Comparison of ENCODE assay signal across 1 cellular context in the genomic region with DNA sequence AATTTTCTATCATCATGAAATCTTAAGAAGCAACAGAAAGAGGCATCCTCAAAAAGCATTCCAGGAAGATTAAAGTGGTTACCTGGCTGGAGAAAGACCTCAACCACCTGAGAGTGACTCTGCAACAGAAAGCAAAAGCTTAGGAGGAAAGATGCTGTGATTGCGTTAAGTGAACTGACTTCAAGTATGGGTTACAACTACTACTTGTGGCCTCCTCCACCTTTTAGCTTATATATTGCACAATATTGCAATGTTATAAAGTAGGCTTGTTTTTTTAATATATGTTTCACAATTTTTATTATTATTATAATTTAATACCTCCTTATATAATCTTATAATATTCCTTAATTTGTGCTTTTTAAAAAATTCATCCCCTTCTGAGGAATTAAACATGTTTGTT.
TF ChIP-seq lines count a peak whose summit lies in the region.

No MANE protein-coding gene starts in this region.

TF ChIP-seq in GM23338, 12 proteins besides CTCF, POLR2A, EP300 and RAD21:
- TF ChIP-seq, protein P1, sequence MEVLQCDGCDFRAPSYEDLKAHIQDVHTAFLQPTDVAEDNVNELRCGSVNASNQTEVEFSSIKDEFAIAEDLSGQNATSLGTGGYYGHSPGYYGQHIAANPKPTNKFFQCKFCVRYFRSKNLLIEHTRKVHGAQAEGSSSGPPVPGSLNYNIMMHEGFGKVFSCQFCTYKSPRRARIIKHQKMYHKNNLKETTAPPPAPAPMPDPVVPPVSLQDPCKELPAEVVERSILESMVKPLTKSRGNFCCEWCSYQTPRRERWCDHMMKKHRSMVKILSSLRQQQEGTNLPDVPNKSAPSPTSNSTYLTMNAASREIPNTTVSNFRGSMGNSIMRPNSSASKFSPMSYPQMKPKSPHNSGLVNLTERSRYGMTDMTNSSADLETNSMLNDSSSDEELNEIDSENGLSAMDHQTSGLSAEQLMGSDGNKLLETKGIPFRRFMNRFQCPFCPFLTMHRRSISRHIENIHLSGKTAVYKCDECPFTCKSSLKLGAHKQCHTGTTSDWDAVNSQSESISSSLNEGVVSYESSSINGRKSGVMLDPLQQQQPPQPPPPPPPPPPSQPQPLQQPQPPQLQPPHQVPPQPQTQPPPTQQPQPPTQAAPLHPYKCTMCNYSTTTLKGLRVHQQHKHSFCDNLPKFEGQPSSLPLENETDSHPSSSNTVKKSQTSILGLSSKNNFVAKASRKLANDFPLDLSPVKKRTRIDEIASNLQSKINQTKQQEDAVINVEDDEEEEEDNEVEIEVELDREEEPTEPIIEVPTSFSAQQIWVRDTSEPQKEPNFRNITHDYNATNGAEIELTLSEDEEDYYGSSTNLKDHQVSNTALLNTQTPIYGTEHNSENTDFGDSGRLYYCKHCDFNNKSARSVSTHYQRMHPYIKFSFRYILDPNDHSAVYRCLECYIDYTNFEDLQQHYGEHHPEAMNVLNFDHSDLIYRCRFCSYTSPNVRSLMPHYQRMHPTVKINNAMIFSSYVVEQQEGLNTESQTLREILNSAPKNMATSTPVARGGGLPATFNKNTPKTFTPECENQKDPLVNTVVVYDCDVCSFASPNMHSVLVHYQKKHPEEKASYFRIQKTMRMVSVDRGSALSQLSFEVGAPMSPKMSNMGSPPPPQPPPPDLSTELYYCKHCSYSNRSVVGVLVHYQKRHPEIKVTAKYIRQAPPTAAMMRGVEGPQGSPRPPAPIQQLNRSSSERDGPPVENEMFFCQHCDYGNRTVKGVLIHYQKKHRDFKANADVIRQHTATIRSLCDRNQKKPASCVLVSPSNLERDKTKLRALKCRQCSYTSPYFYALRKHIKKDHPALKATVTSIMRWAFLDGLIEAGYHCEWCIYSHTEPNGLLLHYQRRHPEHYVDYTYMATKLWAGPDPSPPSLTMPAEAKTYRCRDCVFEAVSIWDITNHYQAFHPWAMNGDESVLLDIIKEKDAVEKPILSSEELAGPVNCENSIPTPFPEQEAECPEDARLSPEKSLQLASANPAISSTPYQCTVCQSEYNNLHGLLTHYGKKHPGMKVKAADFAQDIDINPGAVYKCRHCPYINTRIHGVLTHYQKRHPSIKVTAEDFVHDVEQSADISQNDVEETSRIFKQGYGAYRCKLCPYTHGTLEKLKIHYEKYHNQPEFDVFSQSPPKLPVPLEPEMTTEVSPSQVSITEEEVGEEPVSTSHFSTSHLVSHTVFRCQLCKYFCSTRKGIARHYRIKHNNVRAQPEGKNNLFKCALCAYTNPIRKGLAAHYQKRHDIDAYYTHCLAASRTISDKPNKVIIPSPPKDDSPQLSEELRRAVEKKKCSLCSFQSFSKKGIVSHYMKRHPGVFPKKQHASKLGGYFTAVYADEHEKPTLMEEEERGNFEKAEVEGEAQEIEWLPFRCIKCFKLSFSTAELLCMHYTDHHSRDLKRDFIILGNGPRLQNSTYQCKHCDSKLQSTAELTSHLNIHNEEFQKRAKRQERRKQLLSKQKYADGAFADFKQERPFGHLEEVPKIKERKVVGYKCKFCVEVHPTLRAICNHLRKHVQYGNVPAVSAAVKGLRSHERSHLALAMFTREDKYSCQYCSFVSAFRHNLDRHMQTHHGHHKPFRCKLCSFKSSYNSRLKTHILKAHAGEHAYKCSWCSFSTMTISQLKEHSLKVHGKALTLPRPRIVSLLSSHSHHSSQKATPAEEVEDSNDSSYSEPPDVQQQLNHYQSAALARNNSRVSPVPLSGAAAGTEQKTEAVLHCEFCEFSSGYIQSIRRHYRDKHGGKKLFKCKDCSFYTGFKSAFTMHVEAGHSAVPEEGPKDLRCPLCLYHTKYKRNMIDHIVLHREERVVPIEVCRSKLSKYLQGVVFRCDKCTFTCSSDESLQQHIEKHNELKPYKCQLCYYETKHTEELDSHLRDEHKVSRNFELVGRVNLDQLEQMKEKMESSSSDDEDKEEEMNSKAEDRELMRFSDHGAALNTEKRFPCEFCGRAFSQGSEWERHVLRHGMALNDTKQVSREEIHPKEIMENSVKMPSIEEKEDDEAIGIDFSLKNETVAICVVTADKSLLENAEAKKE (CRISPR knock-in tag; IDR thresholded peaks at IDR 0.05) = no peak
- TF ChIP-seq ETS1 (IDR thresholded peaks at IDR 0.05) = no peak
- no peak for TF ChIP-seq POLR2AphosphoS5 (IDR thresholded peaks at IDR 0.05; ENCODE audit: low read depth)
TF ChIP-seq in GM23338: peak in this region for 0.
